8 cellular contexts compared by ENCODE assay signal in the genomic region with DNA sequence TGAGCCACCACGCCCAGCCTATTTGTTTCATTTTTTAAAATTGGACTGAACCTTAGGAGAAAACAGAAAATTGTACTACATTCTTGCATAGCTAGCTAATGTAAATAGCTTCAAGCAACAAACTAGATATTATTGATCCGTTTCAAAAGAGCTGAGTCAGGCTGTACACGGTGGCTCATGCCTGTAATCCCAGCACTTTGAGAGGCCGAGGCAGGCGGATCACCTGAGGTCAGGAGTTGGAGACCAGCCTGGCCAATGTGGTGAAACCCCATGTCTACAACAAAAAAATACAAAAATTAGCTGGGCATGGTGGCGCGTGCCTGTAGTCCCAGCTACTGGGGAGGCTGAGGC. TPM values are rescaled to one million over a fixed set of nuclear protein-coding genes. Genes with fewer than 3 reads are reported as not detected.
DNase-seq lines count a peak whose midpoint lies in the region; ATAC-seq, FAIRE-seq and TF ChIP-seq lines count a peak whose summit lies in the region.
"Not testable (repeated sequence)": the region's sequence is repeated elsewhere in the genome, so short reads cannot be mapped to it uniquely, and the experiment has no call there.

No MANE protein-coding gene starts in this region.

- POLR2A ChIA-PET in HCT116 (lab: Charles Lee) = interaction anchor here (0.8 to 3.3 kb wide), 3 partner anchors 15 to 299 kb away, joined by 3 to 46 read pairs (median 5); a partner anchor contains a TSS
- POLR2A ChIA-PET in Panc1 (lab: Charles Lee) = interaction anchor here (0.6 kb wide), 1 partner anchor 97 kb away, joined by 3 read pairs; no protein-coding TSS in a partner anchor
- POLR2A ChIA-PET in HepG2 (lab: Yijun Ruan, JAX) = interaction anchor here (1.0 to 2.1 kb wide), 4 partner anchors 23 to 1353 kb away, joined by 3 to 18 read pairs (median 3); a partner anchor contains a TSS

- intact Hi-C loops in HCT116 (cut with micrococcal nuclease) = loop anchor here (5.0 kb wide), 1 partner anchor 114 kb away; no protein-coding TSS in a partner anchor
- intact Hi-C loops in Panc1 (cut with micrococcal nuclease; ENCODE audit: unreplicated experiment) = loop anchor here (5.0 kb wide), 1 partner anchor 114 kb away; no protein-coding TSS in a partner anchor
- intact Hi-C loops in ascending aorta (cut with DNase I) = loop anchor here (2.0 kb wide), 1 partner anchor 24 kb away; no protein-coding TSS in a partner anchor
- intact Hi-C loops in esophagus squamous epithelium (cut with DNase I) = loop anchor here (10.0 kb wide), 1 partner anchor 222 kb away; no protein-coding TSS in a partner anchor
- intact Hi-C loops in HepG2 (cut with micrococcal nuclease; ENCODE audit: unreplicated experiment) = loop anchor here (2.0 kb wide), 1 partner anchor 224 kb away; no protein-coding TSS in a partner anchor
- intact Hi-C loops in upper lobe of right lung (cut with DNase I) = not testable (repeated sequence)

- H3K4me1 ChIP-seq in HCT116 (ENCODE audit: control insufficient read depth in 1 of 2, insufficient read depth in 2 of 2, low read length in 2 of 2) = peaks cover 14 to 23% of the 10 kb centered on the region in 2 experiments
- not testable (repeated sequence) for H3K4me1 ChIP-seq in Panc1 (ENCODE audit: control insufficient read depth, insufficient read depth, low read length); upper lobe of right lung
- peaks cover 0 to 11% of the 10 kb centered on the region in 2 donors for H3K4me1 ChIP-seq in ascending aorta
- peaks cover 0 to 14% (median 0%) of the 10 kb centered on the region in 3 donors for H3K4me1 ChIP-seq in esophagus squamous epithelium
- H3K4me1 ChIP-seq in HepG2 (ENCODE audit: insufficient read depth, low read length) = peaks cover 34% of the 10 kb centered on the region
- peaks cover 16% of the 10 kb centered on the region for H3K4me1 ChIP-seq in osteoblast (ENCODE audit: insufficient read depth, low read length)

- TF ChIP-seq RAD21 in HCT116 (IDR thresholded peaks at IDR 0.05; ENCODE audit: low read depth); HepG2 (CRISPR knock-in tag; IDR thresholded peaks at IDR 0.05): not testable (repeated sequence)

- not testable (repeated sequence) for TF ChIP-seq POLR2A in HCT116 (IDR thresholded peaks at IDR 0.05; ENCODE audit: borderline replicate concordance, extremely low read depth, insufficient read depth, insufficient read length); esophagus squamous epithelium (IDR thresholded peaks at IDR 0.05); HepG2 (IDR thresholded peaks at IDR 0.05; ENCODE audit: insufficient read depth in 1 of 2, low read depth in 2 of 2, low read length in 2 of 2)

- H3K36me3 ChIP-seq in HCT116 (ENCODE audit: control insufficient read depth in 1 of 2, insufficient read depth in 2 of 2, low read length in 2 of 2); Panc1 (ENCODE audit: control insufficient read depth, insufficient read depth, low read length); ascending aorta; esophagus squamous epithelium; HepG2 (replicated peaks in 1 of 2; ENCODE audit: control insufficient read depth in 1 of 2, insufficient read depth in 2 of 2, low read length in 2 of 2); osteoblast (ENCODE audit: insufficient read depth, low read length); upper lobe of right lung: not testable (repeated sequence)

- peak overlapping the region; percentile 61 for H3K27ac ChIP-seq in HCT116 (ENCODE audit: low read depth, low read length)
- not testable (repeated sequence) for H3K27ac ChIP-seq in Panc1 (ENCODE audit: low read length); HepG2 (ENCODE audit: extremely low read length, insufficient read depth, low read length); upper lobe of right lung
- H3K27ac ChIP-seq in ascending aorta = peak overlapping the region; percentile 77
- peak overlapping the region in 3 of 4 donors; percentile 19 to 69 (median 42) for H3K27ac ChIP-seq in esophagus squamous epithelium
- peak overlapping the region; percentile 87 for H3K27ac ChIP-seq in osteoblast (ENCODE audit: low read depth, low read length)

- CTCF ChIA-PET in HCT116 (lab: Charles Lee) = interaction anchor here (0.8 to 2.5 kb wide), 11 partner anchors 10 to 343 kb away, joined by 3 to 28 read pairs (median 6); a partner anchor contains a TSS
- CTCF ChIA-PET in Panc1 (lab: Charles Lee) = interaction anchor here (0.8 to 0.9 kb wide), 2 partner anchors 113 to 136 kb away, joined by 3 to 11 read pairs; no protein-coding TSS in a partner anchor
- CTCF ChIA-PET in HepG2 (lab: Yijun Ruan, JAX; ENCODE audit: low intra/inter-chr PET ratio, low total read pairs) = interaction anchor here (1.0 to 2.5 kb wide), 3 partner anchors 48 to 298 kb away, joined by 3 to 12 read pairs (median 5); a partner anchor contains a TSS

- H3K27me3 ChIP-seq in HCT116 (ENCODE audit: insufficient read depth, low read length); Panc1 (ENCODE audit: control insufficient read depth, insufficient read depth, low read length); ascending aorta; HepG2 (ENCODE audit: control insufficient read depth in 1 of 2, insufficient read depth in 2 of 2, low read length in 2 of 2); osteoblast (ENCODE audit: insufficient read depth, low read length); upper lobe of right lung: not testable (repeated sequence)
- peaks cover 0 to 12% (median 0%) of the 10 kb centered on the region in 4 donors for H3K27me3 ChIP-seq in esophagus squamous epithelium

- BruUV-seq in HCT116 (replicated peaks; lab: Mats Ljungman, UMichigan); Panc1 (replicated peaks; lab: Mats Ljungman, UMichigan); HepG2 (replicated peaks; lab: Mats Ljungman, UMichigan): not testable (repeated sequence)

- peak overlapping the region; percentile 37 for H3K9ac ChIP-seq in HCT116 (ENCODE audit: low read length)
- H3K9ac ChIP-seq in HepG2 (ENCODE audit: insufficient read depth, low read depth, low read length) = peak overlapping the region; percentile 41

- H2AFZ ChIP-seq in HCT116 (ENCODE audit: low read depth, low read length, poor library complexity, severe bottlenecking) (peak overlapping the region; percentile 89), HepG2 (ENCODE audit: low read length) (peak overlapping the region; percentile 93)
- not testable (repeated sequence) for H2AFZ ChIP-seq in osteoblast (ENCODE audit: low read length)

- H3K4me3 ChIP-seq in HCT116 (replicated peaks in 1 of 2; ENCODE audit: low read depth in 1 of 2, low read length in 2 of 2) (peak overlapping the region; percentile 22 to 44; a peak in 3 of 4 replicates), ascending aorta (peak overlapping the region; percentile 9 to 51), HepG2 (replicated peaks in 1 of 3; ENCODE audit: insufficient read depth in 1 of 3, low read depth in 2 of 3, low read length in 3 of 3) (peak overlapping the region; percentile 0 to 55 (median 45); a peak in 5 of 6 replicates), upper lobe of right lung (peak overlapping the region; percentile 8)
- not testable (repeated sequence) for H3K4me3 ChIP-seq in Panc1 (ENCODE audit: low read depth in 2 of 2, low read length in 2 of 2); esophagus squamous epithelium; osteoblast (ENCODE audit: insufficient read depth, low read length)

- FAIRE-seq in HepG2 (lab: Jason Lieb, UNC) = not testable (repeated sequence)

- 55 to 68% methylated on average over 7 of the region's 7 CpGs for WGBS in esophagus squamous epithelium, 2 donors
- 15% methylated on average over 7 of the region's 7 CpGs for WGBS in HepG2 (ENCODE audit: low lambda C conversion rate)

- not testable (repeated sequence) for TF ChIP-seq CTCF in HCT116 (IDR thresholded peaks at IDR 0.05 in 2 of 3, conservative IDR thresholded peaks at IDR 0.05 in 1 of 3; ENCODE audit: borderline replicate concordance in 1 of 3, insufficient read depth in 1 of 3, low read depth in 2 of 3, low read length in 2 of 3); Panc1 (IDR thresholded peaks at IDR 0.05); ascending aorta (IDR thresholded peaks at IDR 0.05); esophagus squamous epithelium (IDR thresholded peaks at IDR 0.05); HepG2 (CRISPR knock-in tag; IDR thresholded peaks at IDR 0.05); osteoblast (IDR thresholded peaks at IDR 0.05; ENCODE audit: extremely low read depth, low read depth, low read length); upper lobe of right lung (IDR thresholded peaks at IDR 0.05)

- H3K36me3 Mint-ChIP-seq in stimulated activated effector memory CD8-positive, alpha-beta T cell treated with anti-CD3 and anti-CD28 coated beads, Interleukin-12 subunit alpha, Interleukin-12 subunit beta, amount 100 ng/mL, for 72 hours = not testable (repeated sequence)

- TF ChIP-seq EP300 in HepG2 (IDR thresholded peaks at IDR 0.05; ENCODE audit: low read depth in 2 of 2, low read length in 2 of 2); HepG2 (CRISPR knock-in tag; IDR thresholded peaks at IDR 0.05; ENCODE audit: borderline replicate concordance): not testable (repeated sequence)

- peak overlapping the region; percentile 55 for H3K4me3 Mint-ChIP-seq in stimulated activated effector memory CD8-positive, alpha-beta T cell treated with anti-CD3 and anti-CD28 coated beads, Interleukin-12 subunit alpha, Interleukin-12 subunit beta, amount 100 ng/mL, for 72 hours

- H4K20me1 ChIP-seq in HCT116 (ENCODE audit: insufficient read depth); HepG2 (ENCODE audit: insufficient read depth, low read length); osteoblast (ENCODE audit: insufficient read depth, low read length): not testable (repeated sequence)

- H3K79me2 ChIP-seq in HCT116 (ENCODE audit: insufficient read depth, low read length); HepG2 (ENCODE audit: insufficient read depth, low read length); osteoblast (ENCODE audit: insufficient read depth, low read length): not testable (repeated sequence)

- H3K9me3 Mint-ChIP-seq in stimulated activated effector memory CD8-positive, alpha-beta T cell treated with anti-CD3 and anti-CD28 coated beads, Interleukin-12 subunit alpha, Interleukin-12 subunit beta, amount 100 ng/mL, for 72 hours = not testable (repeated sequence)

- H3K9me2 ChIP-seq in HCT116 (ENCODE audit: insufficient read depth) = not testable (repeated sequence)

- not testable (repeated sequence) for H3K27ac Mint-ChIP-seq in stimulated activated effector memory CD8-positive, alpha-beta T cell treated with anti-CD3 and anti-CD28 coated beads, Interleukin-12 subunit alpha, Interleukin-12 subunit beta, amount 100 ng/mL, for 72 hours

- H3K4me2 ChIP-seq in HCT116 (ENCODE audit: low read length) (peak overlapping the region; percentile 55), HepG2 (ENCODE audit: low read depth, low read length) (peak overlapping the region; percentile 97)
- H3K4me2 ChIP-seq in osteoblast (ENCODE audit: insufficient read depth, low read length) = not testable (repeated sequence)

- peak; percentile 70 for ATAC-seq in HCT116
- peak; percentile 8; the same call in 1 of the 2 replicates for ATAC-seq in Panc1
- peak; percentile 77 for ATAC-seq in HepG2
- ATAC-seq in stimulated activated effector memory CD8-positive, alpha-beta T cell treated with anti-CD3 and anti-CD28 coated beads, Interleukin-12 subunit alpha, Interleukin-12 subunit beta, amount 100 ng/mL, for 72 hours; upper lobe of right lung: not testable (repeated sequence)

- not testable (repeated sequence) for H3K9me3 ChIP-seq in HCT116 (ENCODE audit: control insufficient read depth in 1 of 2, insufficient read depth in 1 of 2, low read depth in 1 of 2, low read length in 2 of 2); Panc1 (ENCODE audit: control insufficient read depth, insufficient read depth, low read depth, low read length); ascending aorta; esophagus squamous epithelium; HepG2 (ENCODE audit: low read length); osteoblast (ENCODE audit: low read depth, low read length); upper lobe of right lung

- not testable (repeated sequence) for H3K4me1 Mint-ChIP-seq in stimulated activated effector memory CD8-positive, alpha-beta T cell treated with anti-CD3 and anti-CD28 coated beads, Interleukin-12 subunit alpha, Interleukin-12 subunit beta, amount 100 ng/mL, for 72 hours

- RAD21 ChIA-PET in HCT116 (lab: Charles Lee; ENCODE audit: low non-redundant PET in 1 of 2, low total read pairs in 2 of 2, uncharacterized antibody in 2 of 2, unreplicated experiment in 2 of 2) = interaction anchor here in 1 of 2 experiments (1.2 to 1.3 kb wide), 2 partner anchors 113 to 298 kb away, joined by 4 to 9 read pairs; a partner anchor contains a TSS

- DNase-seq in HCT116 (ENCODE audit: low read depth, low spot score) = peak; percentile 8
- DNase-seq in Panc1 (ENCODE audit: low read depth, low spot score); ascending aorta (ENCODE audit: low spot score in 2 of 2); esophagus squamous epithelium (lab: John Stamatoyannopoulos, UW); HepG2 (ENCODE audit: low spot score); osteoblast (ENCODE audit: insufficient read length, low spot score, missing footprints); stimulated activated effector memory CD8-positive, alpha-beta T cell treated with anti-CD3 and anti-CD28 coated beads, Interleukin-12 subunit alpha, Interleukin-12 subunit beta, amount 100 ng/mL, for 72 hours (ENCODE audit: low spot score in 2 of 2); upper lobe of right lung: not testable (repeated sequence)

- in situ Hi-C loops in Panc1 (cut with HindIII; ENCODE audit: low pct_unique_long_range_greater_than_20kb, low sequenced_read_pairs); HepG2 (cut with HindIII; ENCODE audit: extremely low pct_ligation_motif_present, low pct_unique_long_range_greater_than_20kb): not testable (repeated sequence)

RNA-seq across cellular contexts. Expression of a gene that starts 36.7 kb away (rescaled TPM):
- total RNA-seq in HCT116 (2021; ENCODE audit: unreplicated experiment) (6.9 TPM), Panc1 (2021; ENCODE audit: unreplicated experiment) (9.1 TPM), ascending aorta (88.9 TPM), esophagus squamous epithelium (10 to 100 TPM in 2 of 4 donors, 1 to 10 TPM in 2; 6.0 to 46.9 (median 13.3) TPM), HepG2 (2016; rRNA removed; fragmentation: Illumina TruSeq; extraction: Trizol) (9.0 and 10.1 TPM in 2 replicates), osteoblast (74.2 and 80.2 TPM in 2 replicates), upper lobe of right lung (44.5 TPM)
- 3.4 and 4.3 TPM in 2 replicates for polyA plus RNA-seq in HCT116 (2012)
- polyA plus RNA-seq in Panc1 (2012; ENCODE audit: insufficient read length) = 10.8 TPM
- total RNA-seq in HepG2 (2016; cell fraction: cytosol; rRNA removed; fragmentation: Illumina TruSeq; extraction: Trizol; ENCODE audit: low read depth) = 11.3 and 11.7 TPM in 2 replicates
- 8.0 and 10.1 TPM in 2 replicates for total RNA-seq in HepG2 (2016; cell fraction: insoluble cytoplasmic fraction; rRNA removed; fragmentation: Illumina TruSeq; extraction: Trizol)
- 16.5 and 22.8 TPM in 2 replicates for total RNA-seq in HepG2 (2016; cell fraction: membrane; rRNA removed; fragmentation: Illumina TruSeq; extraction: Trizol)
- total RNA-seq in HepG2 (2016; cell fraction: nucleus; rRNA removed; fragmentation: Illumina TruSeq; extraction: Trizol) = 6.0 and 7.8 TPM in 2 replicates
- 9.8 and 14.0 TPM in 2 replicates for polyA plus RNA-seq in HepG2 (2011; rRNA removed)
- 7.3 and 7.8 TPM in 2 replicates for polyA plus RNA-seq in HepG2 (2011; cell fraction: cytosol; rRNA removed)
- polyA plus RNA-seq in HepG2 (2011; cell fraction: nucleus; rRNA removed) = 14.5 and 15.1 TPM in 2 replicates
- polyA plus RNA-seq in HepG2 (2012) = 5.0 and 7.1 TPM in 2 replicates
- 14.3 and 15.3 TPM in 2 replicates for polyA plus RNA-seq in HepG2 (2016; cell fraction: cytosol; fragmentation: Illumina TruSeq; extraction: Trizol; ENCODE audit: low read depth)
- 9.3 and 10.6 TPM in 2 replicates for polyA plus RNA-seq in HepG2 (2016; cell fraction: insoluble cytoplasmic fraction; fragmentation: Illumina TruSeq; extraction: Trizol; ENCODE audit: low read depth)
- polyA plus RNA-seq in HepG2 (2016; cell fraction: membrane; fragmentation: Illumina TruSeq; extraction: Trizol; ENCODE audit: low read depth) = 17.5 and 25.2 TPM in 2 replicates
- polyA plus RNA-seq in HepG2 (2016; cell fraction: nucleus; fragmentation: Illumina TruSeq; extraction: Trizol; ENCODE audit: insufficient read depth, low read depth) = 13.1 and 14.2 TPM in 2 replicates
- 1.4 and 7.6 TPM in 2 replicates for polyA minus RNA-seq in HepG2 (2011; rRNA and poly(A)+ RNA removed; ENCODE audit: low replicate concordance)
- polyA minus RNA-seq in HepG2 (2011; cell fraction: cytosol; rRNA and poly(A)+ RNA removed) = 3.5 and 4.0 TPM in 2 replicates
- 4.4 and 5.0 TPM in 2 replicates for polyA minus RNA-seq in HepG2 (2011; cell fraction: nucleus; rRNA and poly(A)+ RNA removed)

RNA-seq across cellular contexts. Expression of a gene that starts 49.5 kb away (rescaled TPM):
- total RNA-seq in HCT116 (2021; ENCODE audit: unreplicated experiment) = 95.1 TPM
- 53.5 and 54.3 TPM in 2 replicates for polyA plus RNA-seq in HCT116 (2012)
- total RNA-seq in Panc1 (2021; ENCODE audit: unreplicated experiment) = 66.2 TPM
- 56.6 TPM for polyA plus RNA-seq in Panc1 (2012; ENCODE audit: insufficient read length)
- total RNA-seq in ascending aorta = 8.9 TPM
- 10 to 100 TPM in 3 of 4 donors, 1 to 10 TPM in 1; 8.8 to 23.6 (median 18.5) TPM for total RNA-seq in esophagus squamous epithelium
- total RNA-seq in HepG2 (2016; rRNA removed; fragmentation: Illumina TruSeq; extraction: Trizol) = 53.0 and 88.5 TPM in 2 replicates
- total RNA-seq in HepG2 (2016; cell fraction: cytosol; rRNA removed; fragmentation: Illumina TruSeq; extraction: Trizol; ENCODE audit: low read depth) = 3.4 and 3.8 TPM in 2 replicates
- 53.3 and 87.6 TPM in 2 replicates for total RNA-seq in HepG2 (2016; cell fraction: insoluble cytoplasmic fraction; rRNA removed; fragmentation: Illumina TruSeq; extraction: Trizol)
- 13.6 and 13.8 TPM in 2 replicates for total RNA-seq in HepG2 (2016; cell fraction: membrane; rRNA removed; fragmentation: Illumina TruSeq; extraction: Trizol)
- total RNA-seq in HepG2 (2016; cell fraction: nucleus; rRNA removed; fragmentation: Illumina TruSeq; extraction: Trizol) = 23.8 and 24.4 TPM in 2 replicates
- polyA plus RNA-seq in HepG2 (2011; rRNA removed) = 6.9 and 10.3 TPM in 2 replicates
- 3.2 and 4.9 TPM in 2 replicates for polyA plus RNA-seq in HepG2 (2011; cell fraction: cytosol; rRNA removed)
- 1.3 and 2.4 TPM in 2 replicates for polyA plus RNA-seq in HepG2 (2011; cell fraction: nucleus; rRNA removed)
- 24.0 and 36.0 TPM in 2 replicates for polyA plus RNA-seq in HepG2 (2012)
- polyA plus RNA-seq in HepG2 (2016; cell fraction: cytosol; fragmentation: Illumina TruSeq; extraction: Trizol; ENCODE audit: low read depth) = 2.5 and 2.8 TPM in 2 replicates
- polyA plus RNA-seq in HepG2 (2016; cell fraction: insoluble cytoplasmic fraction; fragmentation: Illumina TruSeq; extraction: Trizol; ENCODE audit: low read depth) = 111 and 123 TPM in 2 replicates
- 10.9 and 11.3 TPM in 2 replicates for polyA plus RNA-seq in HepG2 (2016; cell fraction: membrane; fragmentation: Illumina TruSeq; extraction: Trizol; ENCODE audit: low read depth)
- 46.5 and 46.7 TPM in 2 replicates for polyA plus RNA-seq in HepG2 (2016; cell fraction: nucleus; fragmentation: Illumina TruSeq; extraction: Trizol; ENCODE audit: insufficient read depth, low read depth)
- polyA minus RNA-seq in HepG2 (2011; rRNA and poly(A)+ RNA removed; ENCODE audit: low replicate concordance) = 10.8 and 35.5 TPM in 2 replicates
- polyA minus RNA-seq in HepG2 (2011; cell fraction: cytosol; rRNA and poly(A)+ RNA removed) = 9.0 and 10.3 TPM in 2 replicates
- polyA minus RNA-seq in HepG2 (2011; cell fraction: nucleus; rRNA and poly(A)+ RNA removed) = 5.6 and 8.9 TPM in 2 replicates
- 11.5 and 13.8 TPM in 2 replicates for total RNA-seq in osteoblast
- total RNA-seq in upper lobe of right lung = 29.6 TPM
